ENCODE assay signal across 8 cellular contexts in the genomic region with DNA sequence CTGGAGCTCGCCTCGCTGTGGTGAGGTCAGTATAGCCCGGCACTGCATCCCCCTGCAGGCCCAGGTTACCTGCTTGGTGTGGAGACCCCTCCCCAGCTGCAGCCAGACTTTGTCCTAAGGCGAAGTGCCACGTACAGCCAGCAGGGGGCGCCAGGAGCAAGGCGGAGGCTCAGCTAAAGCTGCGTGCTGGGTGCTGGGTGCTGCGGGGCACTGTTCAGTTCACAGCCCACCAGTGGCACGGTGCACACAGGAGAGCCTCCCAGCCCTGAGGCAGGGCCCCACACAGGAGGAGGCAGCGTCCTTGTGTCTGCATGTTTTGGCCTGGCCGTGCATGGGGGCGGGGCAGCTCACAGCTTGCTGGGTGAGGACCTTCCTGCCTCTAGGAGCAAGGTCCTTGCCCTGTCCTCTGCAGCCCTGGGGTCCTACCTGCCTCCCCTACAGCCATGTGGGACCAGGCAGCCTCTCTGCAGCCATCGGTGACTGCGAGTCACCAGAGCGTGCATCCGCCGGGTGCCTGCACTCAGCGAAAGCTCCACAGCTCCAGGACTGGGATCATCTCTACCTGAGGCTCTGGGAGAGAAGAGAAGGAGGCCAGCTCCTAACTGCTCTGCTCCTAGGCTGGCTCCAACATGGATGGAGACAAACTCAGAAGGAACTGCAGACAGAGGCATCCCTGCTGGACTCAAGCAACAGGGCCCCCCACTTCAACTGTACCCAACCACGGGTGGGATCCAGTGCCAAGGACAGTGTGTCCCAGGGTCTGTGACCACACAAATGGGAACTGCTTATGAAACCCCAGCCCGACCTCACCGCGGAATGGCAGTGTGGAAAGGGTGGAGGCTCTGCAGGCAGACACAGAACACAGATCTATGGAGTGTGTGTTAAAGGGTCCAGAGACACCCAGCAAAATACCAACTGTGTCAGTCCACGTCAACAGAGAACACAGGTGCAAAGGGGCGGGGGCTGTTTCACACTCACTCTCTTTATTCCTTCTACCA. TPM values are rescaled to one million over a fixed set of nuclear protein-coding genes. Genes with fewer than 3 reads are reported as not detected.
DNase-seq lines count a peak whose midpoint lies in the region; ATAC-seq, FAIRE-seq and TF ChIP-seq lines count a peak whose summit lies in the region.

No MANE protein-coding gene starts in this region.

- peak; percentile 77 for TF ChIP-seq CTCF in AG10803 (conservative IDR thresholded peaks at IDR 0.05; ENCODE audit: low read length)
- TF ChIP-seq CTCF in RWPE1 (conservative IDR thresholded peaks at IDR 0.05; ENCODE audit: low read depth), result peak; percentile 92
- peak; percentile 80 to 98 (median 89) for TF ChIP-seq CTCF in prostate gland (IDR thresholded peaks at IDR 0.05)

- H3K9me3 ChIP-seq in prostate gland, result no peaks in the 10 kb centered on the region

- H3K27ac ChIP-seq in RWPE1 (peak overlapping the region; percentile 98), prostate gland (no peak overlapping the region)

- H3K27me3 ChIP-seq in H7 (ENCODE audit: control insufficient read depth, insufficient read depth, low read length), result no peaks in the 10 kb centered on the region
- H3K27me3 ChIP-seq in prostate gland (replicated peaks; ENCODE audit: insufficient read depth), result no peaks in the 10 kb centered on the region

- H3K36me3 ChIP-seq in H7 (replicated peaks; ENCODE audit: control insufficient read depth, insufficient read depth, low read length), result peaks cover 19% of the 10 kb centered on the region
- H3K36me3 ChIP-seq in prostate gland, result no peaks in the 10 kb centered on the region

- intact Hi-C loops in prostate gland (cut with DNase I), result loop anchor here (5.0 kb wide), 1 partner anchor 58 kb away; no protein-coding TSS in a partner anchor

- FAIRE-seq in frontal cortex (lab: Jason Lieb, UNC), result no peak

- DNase-seq in AG10803 (ENCODE audit: low read depth) (peak; percentile 29), H7 (peak; percentile 97), RWPE1 (ENCODE audit: low spot score) (no peak), frontal cortex (ENCODE audit: low spot score in 2 of 2) (peak; percentile 69 to 78), prostate gland (ENCODE audit: low spot score) (peak; percentile 45)
- DNase-seq in activated effector memory CD4-positive, alpha-beta T cell treated with anti-CD3 and anti-CD28 coated beads, Interleukin-2, amount 50 U/mL, for 16 hours, result peak; percentile 92

- POLR2A ChIA-PET in RWPE1 (lab: Yijun Ruan, JAX; ENCODE audit: low non-redundant PET), result interaction anchor here (1.5 kb wide), 1 partner anchor 71 kb away, joined by 6 read pairs; no protein-coding TSS in a partner anchor

- CTCF ChIA-PET in RWPE1 (lab: Yijun Ruan, JAX), result interaction anchor here (0.5 to 3.4 kb wide), 14 partner anchors 9 to 697 kb away, joined by 3 to 48 read pairs (median 6); partner anchors contain the start of gene SLC7A5

- H3K4me1 ChIP-seq in prostate gland (replicated peaks), result peaks cover 3% of the 10 kb centered on the region

- 52% methylated on average over 25 of the region's 25 CpGs for WGBS in prostate gland

- no peak overlapping the region for H3K4me3 ChIP-seq in AG10803 (ENCODE audit: low read length)
- H3K4me3 ChIP-seq in H7 (ENCODE audit: insufficient read depth, low read depth, low read length), result no peak overlapping the region
- no peak overlapping the region for H3K4me3 ChIP-seq in prostate gland

- no peak for ATAC-seq in HG03280 (IDR thresholded peaks at IDR 0.05; ENCODE audit: unreplicated experiment)
- no peak for ATAC-seq in HG03432 (IDR thresholded peaks at IDR 0.05; ENCODE audit: unreplicated experiment)

- TF ChIP-seq POLR2A in prostate gland (IDR thresholded peaks at IDR 0.05), result no peak

RNA-seq across cellular contexts. Expression of gene SLC7A5, which starts 19.0 kb away (rescaled TPM):
- total RNA-seq in H7 (2014; rRNA removed; shearing (Covaris generic)), result 91.6 and 188 TPM in 2 replicates
- total RNA-seq in frontal cortex, result 13.9 TPM
- 100 to 1,000 TPM in 1 of 2 donors, 1 to 10 TPM in 1; 3.3 to 232 TPM for total RNA-seq in prostate gland
